Comparison of ENCODE assay signal across 1 cellular context in genomic region chr2:218032336-218033171, GRCh38.
TF ChIP-seq lines count a peak whose summit lies in the region.

No MANE protein-coding gene starts in this region.

TF ChIP-seq in H1, 55 proteins besides CTCF, POLR2A, EP300 and RAD21:
- TF ChIP-seq BACH1 (IDR thresholded peaks at IDR 0.05; ENCODE audit: low read length), result no peak
- TF ChIP-seq KDM4A (IDR thresholded peaks at IDR 0.05; ENCODE audit: low read depth, low read length, severe bottlenecking), result no peak
- TF ChIP-seq YY1 (IDR thresholded peaks at IDR 0.05; ENCODE audit: low read depth, low read length), result no peak
- no peak for TF ChIP-seq SAP30 (IDR thresholded peaks at IDR 0.05; ENCODE audit: insufficient read depth, insufficient replicate concordance, low read length)
- TF ChIP-seq CTBP2 (IDR thresholded peaks at IDR 0.05; ENCODE audit: borderline replicate concordance, insufficient read depth, insufficient read length, low read length), result no peak
- no peak for TF ChIP-seq RBBP5 (IDR thresholded peaks at IDR 0.05; ENCODE audit: borderline replicate concordance, low read depth, low read length)
- no peak for TF ChIP-seq TBP (IDR thresholded peaks at IDR 0.05; ENCODE audit: low read depth, low read length)
- TF ChIP-seq SP1 (IDR thresholded peaks at IDR 0.05; ENCODE audit: low read depth, low read length), result no peak
- TF ChIP-seq, protein P1, sequence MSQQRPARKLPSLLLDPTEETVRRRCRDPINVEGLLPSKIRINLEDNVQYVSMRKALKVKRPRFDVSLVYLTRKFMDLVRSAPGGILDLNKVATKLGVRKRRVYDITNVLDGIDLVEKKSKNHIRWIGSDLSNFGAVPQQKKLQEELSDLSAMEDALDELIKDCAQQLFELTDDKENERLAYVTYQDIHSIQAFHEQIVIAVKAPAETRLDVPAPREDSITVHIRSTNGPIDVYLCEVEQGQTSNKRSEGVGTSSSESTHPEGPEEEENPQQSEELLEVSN (IDR thresholded peaks at IDR 0.05), result no peak
- TF ChIP-seq MAFK (IDR thresholded peaks at IDR 0.05; ENCODE audit: low read depth, low read length), result no peak
